8 cellular contexts compared by ENCODE assay signal in the genomic region with DNA sequence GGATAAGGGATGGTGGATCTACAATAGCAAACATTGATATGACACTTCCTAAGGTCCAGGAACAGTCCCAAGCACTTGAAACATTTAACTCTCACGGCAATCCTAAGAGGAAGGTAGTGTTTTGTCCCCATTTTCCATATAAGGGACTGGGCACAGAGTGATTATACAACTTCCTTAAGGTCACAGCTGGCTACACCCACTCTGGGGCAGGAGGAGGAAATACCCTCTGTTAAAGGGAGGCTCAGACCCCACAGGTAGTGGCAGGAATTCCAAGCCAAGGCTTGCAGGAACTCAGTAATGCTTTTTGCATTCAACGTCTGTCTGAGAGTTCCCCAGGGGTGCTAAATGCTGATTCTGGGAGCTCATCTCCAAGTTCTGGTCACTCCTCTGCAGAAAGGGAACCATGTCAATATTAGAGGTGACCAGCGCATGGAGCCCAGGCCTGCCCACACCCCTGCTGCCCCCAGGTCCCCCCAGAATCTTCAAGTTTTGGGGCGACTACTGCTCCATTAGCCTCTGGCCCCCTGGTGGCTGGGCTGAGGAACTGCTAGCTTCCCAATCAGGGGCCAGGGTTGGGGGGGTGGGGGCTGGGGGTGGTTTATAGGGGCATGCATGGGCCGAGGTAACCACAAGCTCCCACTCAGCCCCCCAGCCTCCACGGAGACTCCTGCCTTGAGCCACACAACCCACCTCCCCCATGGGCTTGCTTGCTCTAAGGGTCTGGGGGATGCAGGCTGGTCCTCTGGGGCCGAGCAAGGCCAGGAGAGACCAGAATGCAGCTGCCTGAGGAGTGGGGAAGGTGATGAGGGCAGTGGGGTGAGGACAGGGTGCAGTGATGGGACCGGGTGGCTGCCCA. TPM values are rescaled to one million over a fixed set of nuclear protein-coding genes. Genes with fewer than 3 reads are reported as not detected.
DNase-seq lines count a peak whose midpoint lies in the region; ATAC-seq and TF ChIP-seq lines count a peak whose summit lies in the region.

No MANE protein-coding gene starts in this region.

- H3K27ac ChIP-seq in OCI-LY7 (ENCODE audit: low read depth, low read length, poor library complexity, severe bottlenecking) (no peak overlapping the region), spleen (no peak overlapping the region)

- 23 to 37% (median 30%) methylated on average over 6 to 8 of the region's 8 CpGs for WGBS in spleen, 5 donors

- H3K27me3 Mint-ChIP-seq in activated CD4-positive, alpha-beta T cell treated with anti-CD3 and anti-CD28 coated beads, Interleukin-2, amount 10 ng/mL, durations not matched to agents 24 days and 14 days, result peaks cover 3% of the 10 kb centered on the region

- TF ChIP-seq CTCF in OCI-LY7 (conservative IDR thresholded peaks at IDR 0.05; ENCODE audit: low read length) (peak; percentile 74), fibroblast of the aortic adventitia (IDR thresholded peaks at IDR 0.05; ENCODE audit: insufficient read depth, low read length) (peak; percentile 71), spleen (IDR thresholded peaks at IDR 0.05 in 8 of 11, conservative IDR thresholded peaks at IDR 0.05 in 3 of 11) (peak in 8 of 11 experiments; percentile 10 to 84 (median 80))

- H3K9me3 ChIP-seq in OCI-LY7 (ENCODE audit: low read length) (no peaks in the 10 kb centered on the region), spleen (no peaks in the 10 kb centered on the region)

- no peak for ATAC-seq in HG02973 (IDR thresholded peaks at IDR 0.05; ENCODE audit: unreplicated experiment)

- CTCF ChIA-PET in OCI-LY7 (lab: Charles Lee; ENCODE audit: unreplicated experiment), result interaction anchor here (0.5 kb wide), 1 partner anchor 458 kb away, joined by 3 read pairs; no protein-coding TSS in a partner anchor

- H3K79me2 ChIP-seq in OCI-LY7 (ENCODE audit: insufficient read depth, low read depth, low read length), result no peaks in the 10 kb centered on the region

- no peaks in the 10 kb centered on the region for H3K9me2 ChIP-seq in OCI-LY7 (ENCODE audit: insufficient read depth, low read length)

- H3K4me1 Mint-ChIP-seq in activated CD4-positive, alpha-beta T cell treated with anti-CD3 and anti-CD28 coated beads, Interleukin-2, amount 10 ng/mL, durations not matched to agents 24 days and 14 days, result no peaks in the 10 kb centered on the region

- no peaks in the 10 kb centered on the region for H4K20me1 ChIP-seq in OCI-LY7 (ENCODE audit: insufficient read depth, low read length)

- no peak overlapping the region for H3K27ac Mint-ChIP-seq in activated CD4-positive, alpha-beta T cell treated with anti-CD3 and anti-CD28 coated beads, Interleukin-2, amount 10 ng/mL, durations not matched to agents 24 days and 14 days

- H3K27me3 ChIP-seq in spleen (replicated peaks in 1 of 7), result peaks cover 0 to 32% (median 0%) of the 10 kb centered on the region in 7 donors

- POLR2A ChIA-PET in OCI-LY7 (lab: Charles Lee), result interaction anchor here (0.6 to 0.7 kb wide), 2 partner anchors 311 to 1038 kb away, joined by 3 to 4 read pairs; no protein-coding TSS in a partner anchor

- no peaks in the 10 kb centered on the region for H3K9me3 Mint-ChIP-seq in activated CD4-positive, alpha-beta T cell treated with anti-CD3 and anti-CD28 coated beads, Interleukin-2, amount 10 ng/mL, durations not matched to agents 24 days and 14 days

- no TSS peak for BruUV-seq in OCI-LY7 (replicated peaks; lab: Mats Ljungman, UMichigan)

- H3K4me1 ChIP-seq in OCI-LY7 (ENCODE audit: insufficient read depth, low read length, poor library complexity, severe bottlenecking) (no peaks in the 10 kb centered on the region), spleen (peaks cover 0 to 7% (median 5%) of the 10 kb centered on the region in 6 donors)

- no peak overlapping the region for H3K4me3 Mint-ChIP-seq in activated CD4-positive, alpha-beta T cell treated with anti-CD3 and anti-CD28 coated beads, Interleukin-2, amount 10 ng/mL, durations not matched to agents 24 days and 14 days

- DNase-seq in activated CD4-positive, alpha-beta T cell treated with anti-CD3 and anti-CD28 coated beads, Interleukin-2, amount 10 ng/mL, durations not matched to agents 24 days and 14 days, result peak; percentile 72
- DNase-seq in activated CD4-positive, alpha-beta T cell treated with anti-CD3 and anti-CD28 coated beads for 1 hour, result no peak
- DNase-seq in OCI-LY7 (ENCODE audit: low spot score) (peak; percentile 30), fibroblast of the aortic adventitia (ENCODE audit: low read depth) (no peak), spleen (no peak), NCI-H774 (lab: John Stamatoyannopoulos, UW) (no peak), UCSD-AML1 (lab: John Stamatoyannopoulos, UW; ENCODE audit: unreplicated experiment) (no peak)

- no peak for TF ChIP-seq POLR2A in spleen (IDR thresholded peaks at IDR 0.05)

- H3K4me2 ChIP-seq in OCI-LY7 (ENCODE audit: low read length), result no peak overlapping the region

- intact Hi-C loops in activated CD4-positive, alpha-beta T cell treated with anti-CD3 and anti-CD28 coated beads, Interleukin-2, amount 10 ng/mL, durations not matched to agents 24 days and 14 days (cut with micrococcal nuclease), result no loop called here
- intact Hi-C loops in OCI-LY7 (cut with micrococcal nuclease; ENCODE audit: unreplicated experiment) (no loop called here), spleen (cut with DNase I; ENCODE audit: low total_unique reads) (no loop called here)

- H3K36me3 ChIP-seq in OCI-LY7 (ENCODE audit: insufficient read depth, low read length), result no peaks in the 10 kb centered on the region
- no peaks in the 10 kb centered on the region for H3K36me3 ChIP-seq in spleen

- H3K4me3 ChIP-seq in OCI-LY7 (ENCODE audit: low read depth, low read length, poor library complexity, severe bottlenecking) (no peak overlapping the region), fibroblast of the aortic adventitia (ENCODE audit: low read depth, low read length) (no peak overlapping the region), spleen (no peak overlapping the region)

- H3K36me3 Mint-ChIP-seq in activated CD4-positive, alpha-beta T cell treated with anti-CD3 and anti-CD28 coated beads, Interleukin-2, amount 10 ng/mL, durations not matched to agents 24 days and 14 days (ENCODE audit: low read depth), result no peaks in the 10 kb centered on the region

- H2AFZ ChIP-seq in OCI-LY7 (ENCODE audit: low read length), result no peak overlapping the region

RNA-seq across cellular contexts. Expression of a gene that starts 11.1 kb away (rescaled TPM):
- 0.26 and 0.47 TPM in 2 replicates for total RNA-seq in activated CD4-positive, alpha-beta T cell treated with anti-CD3 and anti-CD28 coated beads, Interleukin-2, amount 10 ng/mL, durations not matched to agents 24 days and 14 days
- 0.25 TPM in 1 of 2 replicates, not detected in the other for total RNA-seq in OCI-LY7 (2014; rRNA removed; shearing (Covaris generic))
- 0.18 TPM in 1 of 2 replicates, not detected in the other for total RNA-seq in OCI-LY7 (2022)
- 39.2 and 90.4 TPM in 2 replicates for total RNA-seq in fibroblast of the aortic adventitia (ENCODE audit: low replicate concordance)
- 10 to 100 TPM; 26.7 to 51.6 (median 31.1) TPM for total RNA-seq in spleen
- 10 to 100 TPM; 15.9 to 32.0 (median 27.6) TPM for polyA plus RNA-seq in spleen

RNA-seq across cellular contexts. Expression of a gene that starts 11.8 kb away (rescaled TPM):
- total RNA-seq in activated CD4-positive, alpha-beta T cell treated with anti-CD3 and anti-CD28 coated beads, Interleukin-2, amount 10 ng/mL, durations not matched to agents 24 days and 14 days, result not detected in 2 replicates
- not detected in 2 replicates for total RNA-seq in OCI-LY7 (2014; rRNA removed; shearing (Covaris generic))
- total RNA-seq in OCI-LY7 (2022), result not detected in 2 replicates
- total RNA-seq in fibroblast of the aortic adventitia (ENCODE audit: low replicate concordance), result 0.18 and 2.0 TPM in 2 replicates
- under 1 TPM in 1 of 7 donors, not detected in 6; 0.46 TPM for total RNA-seq in spleen
- under 1 TPM; 0.08 to 0.46 (median 0.16) TPM for polyA plus RNA-seq in spleen

RNA-seq across cellular contexts. Expression of a gene that starts 16.4 kb away (rescaled TPM):
- total RNA-seq in activated CD4-positive, alpha-beta T cell treated with anti-CD3 and anti-CD28 coated beads, Interleukin-2, amount 10 ng/mL, durations not matched to agents 24 days and 14 days, result 3.1 and 3.4 TPM in 2 replicates
- total RNA-seq in OCI-LY7 (2014; rRNA removed; shearing (Covaris generic)), result 1.4 and 2.5 TPM in 2 replicates
- 6.1 and 6.6 TPM in 2 replicates for total RNA-seq in OCI-LY7 (2022)
- total RNA-seq in fibroblast of the aortic adventitia (ENCODE audit: low replicate concordance), result 1.1 and 2.8 TPM in 2 replicates
- total RNA-seq in spleen, result 1 to 10 TPM in 5 of 7 donors, under 1 TPM in 2; 0.39 to 2.8 (median 1.1) TPM
- polyA plus RNA-seq in spleen, result 1 to 10 TPM; 1.1 to 2.1 (median 1.5) TPM

RNA-seq across cellular contexts. Expression of a gene that starts 16.7 kb away (rescaled TPM):
- 37.8 and 38.3 TPM in 2 replicates for total RNA-seq in activated CD4-positive, alpha-beta T cell treated with anti-CD3 and anti-CD28 coated beads, Interleukin-2, amount 10 ng/mL, durations not matched to agents 24 days and 14 days
- total RNA-seq in OCI-LY7 (2014; rRNA removed; shearing (Covaris generic)), result 14.5 and 24.1 TPM in 2 replicates
- total RNA-seq in OCI-LY7 (2022), result 30.5 and 33.0 TPM in 2 replicates
- 62.4 and 271 TPM in 2 replicates for total RNA-seq in fibroblast of the aortic adventitia (ENCODE audit: low replicate concordance)
- 10 to 100 TPM in 6 of 7 donors, 1 to 10 TPM in 1; 8.9 to 26.2 (median 15.4) TPM for total RNA-seq in spleen
- 1 to 10 TPM; 2.8 to 8.9 (median 4.8) TPM for polyA plus RNA-seq in spleen

RNA-seq across cellular contexts. Expression of a gene that starts 37.4 kb away (rescaled TPM):
- 32.6 and 35.0 TPM in 2 replicates for total RNA-seq in activated CD4-positive, alpha-beta T cell treated with anti-CD3 and anti-CD28 coated beads, Interleukin-2, amount 10 ng/mL, durations not matched to agents 24 days and 14 days
- 16.5 and 26.5 TPM in 2 replicates for total RNA-seq in OCI-LY7 (2014; rRNA removed; shearing (Covaris generic))
- total RNA-seq in OCI-LY7 (2022) (30.7 and 37.6 TPM in 2 replicates), fibroblast of the aortic adventitia (ENCODE audit: low replicate concordance) (11.7 and 12.3 TPM in 2 replicates), spleen (10 to 100 TPM; 25.8 to 57.0 (median 35.9) TPM)
- polyA plus RNA-seq in spleen, result 10 to 100 TPM; 15.8 to 40.8 (median 40.3) TPM

Comparison
In these comparisons a context has a peak if more than half of its experiments do, and no peak if none do; other contexts are left out.
1. DNase-seq: peak in activated CD4-positive, alpha-beta T cell treated with anti-CD3 and anti-CD28 coated beads, Interleukin-2, amount 10 ng/mL, durations not matched to agents 24 days and 14 days (single experiment) and OCI-LY7 (single experiment); none in activated CD4-positive, alpha-beta T cell treated with anti-CD3 and anti-CD28 coated beads for 1 hour (single experiment), fibroblast of the aortic adventitia (single experiment), spleen (single experiment), NCI-H774 (single experiment) and UCSD-AML1 (single experiment).
2. RNA of a gene that starts 11.1 kb away (total RNA-seq): 39.2 to 90.4 TPM in fibroblast of the aortic adventitia and 26.7 to 51.6 TPM in spleen; 0.18 to 0.25 TPM in OCI-LY7 and 0.26 to 0.47 TPM in activated CD4-positive, alpha-beta T cell treated with anti-CD3 and anti-CD28 coated beads, Interleukin-2, amount 10 ng/mL, durations not matched to agents 24 days and 14 days; every median in the first group is over 10 times any median in the second.
3. Peak in every context shown above with its lines, with median percentiles within 50 percentile points of each other: CTCF ChIP-seq.